34 cellular contexts compared by ENCODE assay signal in the genomic region with DNA sequence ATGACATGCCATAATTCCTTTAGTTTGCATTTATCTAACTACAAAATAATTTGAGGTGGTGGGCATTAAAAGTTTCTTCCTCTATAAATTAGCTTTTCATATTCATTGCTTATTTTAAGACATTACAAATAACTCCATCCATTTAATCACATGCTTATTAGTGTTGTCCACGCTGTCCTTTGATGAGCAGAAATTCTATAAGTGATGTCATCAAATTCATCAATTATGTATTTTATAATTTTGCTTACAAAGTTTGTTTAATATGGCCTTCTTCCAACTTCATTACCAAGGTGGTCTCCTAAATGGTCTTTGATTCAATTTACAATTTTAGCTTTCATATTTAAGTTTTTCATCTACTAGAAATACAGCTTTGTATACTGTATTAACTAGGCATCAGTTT.
"Had no signal": no experiment of that assay in that cellular context is flagged by ENCODE, and none has a peak within 500 bp of the region (broad histone marks: within the 10 kb centered on the region; RNA-seq: fewer than 3 reads in every experiment).

No MANE protein-coding gene starts in this region.

- FAIRE-seq: astrocyte, bronchial epithelial cell had no signal

- H3K27me3 ChIP-seq: adrenal gland, ascending aorta, body of pancreas, brain microvascular endothelial cell, breast epithelium, cardiac muscle cell had no signal

- H3K36me3 ChIP-seq: adrenal gland, ascending aorta, brain microvascular endothelial cell, breast epithelium, cardiac muscle cell had no signal

- DNase-seq: activated effector memory CD4-positive, alpha-beta T cell treated with anti-CD3 and anti-CD28 coated beads, Interleukin-2, amount 50 U/mL, for 16 hours; activated effector memory CD4-positive, alpha-beta T cell treated with Interleukin-2 at 50 U/mL for 16 hours; activated gamma-delta T cell; activated gamma-delta T cell treated with Interleukin-2 at 50 U/mL for 16 hours; activated naive CD4-positive, alpha-beta T cell; activated naive CD4-positive, alpha-beta T cell treated with anti-CD3 and anti-CD28 coated beads for 36 hours; activated naive CD4-positive, alpha-beta T cell treated with anti-CD3 and anti-CD28 coated beads, Interleukin-2, amount 10 ng/mL, durations not matched to agents 7 days and 5 days; activated naive CD4-positive, alpha-beta T cell treated with anti-CD3 and anti-CD28 coated beads, Interleukin-2, amount 50 U/mL, for 16 hours; activated naive CD4-positive, alpha-beta T cell treated with Interleukin-2 at 50 U/mL for 16 hours; activated naive CD8-positive, alpha-beta T cell treated with anti-CD3 and anti-CD28 coated beads for 36 hours; activated naive CD8-positive, alpha-beta T cell treated with anti-CD3 and anti-CD28 coated beads, Interleukin-2, amount 10 ng/mL, durations not matched to agents 7 days and 5 days; activated naive CD8-positive, alpha-beta T cell treated with anti-CD3 and anti-CD28 coated beads, Interleukin-2, amount 50 U/mL, for 24 hours; activated T-cell treated with anti-CD3 and anti-CD28 coated beads, Interleukin-2, amount 50 U/mL, for 1 hour; activated T-cell treated with anti-CD3 and anti-CD28 coated beads, Interleukin-2, amount 50 U/mL, for 24 hours; activated T-cell treated with anti-CD3 and anti-CD28 coated beads, Interleukin-2, amount 50 U/mL, for 4 hours; activated T-cell treated with anti-CD3 and anti-CD28 coated beads, Interleukin-2, amount 50 U/mL, for 48 hours; activated T-cell treated with anti-CD3 and anti-CD28 coated beads, Interleukin-2, amount 50 U/mL, for 72 hours; adrenal gland; amniotic stem cell; amygdala; anterior cingulate cortex; aorta; body of pancreas; brain microvascular endothelial cell; caudate nucleus; central memory CD4-positive, alpha-beta T cell; cerebellar nuclear complex had no signal

- H3K4me3 ChIP-seq: adrenal gland, ascending aorta, body of pancreas, breast epithelium, cardiac muscle cell had no signal

- H3K4me1 ChIP-seq: breast epithelium had no signal

- H3K9me3 ChIP-seq: adrenal gland, ascending aorta, body of pancreas, breast epithelium had no signal

- H3K27ac ChIP-seq: adrenal gland, ascending aorta, body of pancreas, brain microvascular endothelial cell, breast epithelium, cardiac muscle cell had no signal

- ATAC-seq: activated naive CD4-positive, alpha-beta T cell treated with anti-CD3 and anti-CD28 coated beads, Interleukin-2, amount 50 U/mL, for 72 hours; activated naive CD8-positive, alpha-beta T cell treated with anti-CD3 and anti-CD28 coated beads, Interleukin-2, amount 50 U/mL, for 24 hours; activated T-cell treated with anti-CD3 and anti-CD28 coated beads, Interleukin-2, amount 50 U/mL, for 4 hours; activated T-cell treated with anti-CD3 and anti-CD28 coated beads, Interleukin-2, amount 50 U/mL, for 72 hours; activated T-helper 17 cell treated with anti-CD3 and anti-CD28 coated beads, Interleukin-2, amount 50 U/mL, for 72 hours; body of pancreas had no signal
